11 cellular contexts compared by ENCODE assay signal in genomic region chr14:105192866-105193731, GRCh38. TPM values are rescaled to one million over a fixed set of nuclear protein-coding genes. Genes with fewer than 3 reads are reported as not detected.
DNase-seq lines count a peak whose midpoint lies in the region; ATAC-seq, FAIRE-seq and TF ChIP-seq lines count a peak whose summit lies in the region.
"Had no signal": no experiment of that assay in that cellular context is flagged by ENCODE, and none has a peak within 500 bp of the region (broad histone marks: within the 10 kb centered on the region; RNA-seq: fewer than 3 reads in every experiment).

No MANE protein-coding gene starts in this region.

- no TSS peak for BruUV-seq in HepG2 (replicated peaks; lab: Mats Ljungman, UMichigan)

- in situ Hi-C loops in HepG2 (cut with HindIII; ENCODE audit: extremely low pct_ligation_motif_present, low pct_unique_long_range_greater_than_20kb) = no loop called here

- H3K27ac ChIP-seq in right lobe of liver = no peak overlapping the region
- no peak overlapping the region for H3K27ac ChIP-seq in HepG2 (ENCODE audit: extremely low read length, insufficient read depth, low read length)
- peak overlapping the region; percentile 58 for H3K27ac ChIP-seq in upper lobe of right lung
- H3K27ac ChIP-seq: neutrophil had no signal

- intact Hi-C loops in right lobe of liver (cut with DNase I) = no loop called here
- intact Hi-C loops in HepG2 (cut with micrococcal nuclease; ENCODE audit: unreplicated experiment) = no loop called here
- intact Hi-C loops in upper lobe of right lung (cut with DNase I) = no loop called here

- H2AFZ ChIP-seq in HepG2 (ENCODE audit: low read length) = no peak overlapping the region

- H3K27me3 ChIP-seq in right lobe of liver (peaks cover 0 to 7% of the 10 kb centered on the region in 2 donors), HepG2 (ENCODE audit: control insufficient read depth in 1 of 2, insufficient read depth in 2 of 2, low read length in 2 of 2) (peaks cover 25 to 60% of the 10 kb centered on the region in 2 experiments), upper lobe of right lung (peaks cover 51% of the 10 kb centered on the region)

- FAIRE-seq in HepG2 (lab: Jason Lieb, UNC) = no peak

- no peak overlapping the region for H3K4me2 ChIP-seq in HepG2 (ENCODE audit: low read depth, low read length)

- H3K36me3 Mint-ChIP-seq in activated naive CD4-positive, alpha-beta T cell treated with anti-CD3 and anti-CD28 coated beads, Interleukin-2, amount 10 ng/mL, durations not matched to agents 7 days and 5 days = no peaks in the 10 kb centered on the region

- ATAC-seq in right lobe of liver (peak in 3 of 4 donors; percentile 4 to 27 (median 23)), HepG2 (no peak; the same call in 2 of the 3 replicates), upper lobe of right lung (peak; percentile 5), HG03159 (IDR thresholded peaks at IDR 0.05; ENCODE audit: unreplicated experiment) (no peak), HG02623 (IDR thresholded peaks at IDR 0.05; ENCODE audit: unreplicated experiment) (no peak)

- H4K20me1 ChIP-seq in HepG2 (ENCODE audit: insufficient read depth, low read length) = no peaks in the 10 kb centered on the region

- H3K9ac ChIP-seq in HepG2 (ENCODE audit: insufficient read depth, low read depth, low read length) = no peak overlapping the region

- CTCF ChIA-PET in HepG2 (lab: Yijun Ruan, JAX; ENCODE audit: low intra/inter-chr PET ratio, low total read pairs) = no interaction called here
- CTCF ChIA-PET in activated naive CD4-positive, alpha-beta T cell treated with anti-CD3 and anti-CD28 coated beads, Interleukin-2, amount 10 ng/mL, durations not matched to agents 7 days and 5 days (lab: Charles Lee) = interaction anchor here (1.5 kb wide), 1 partner anchor 10 kb away, joined by 4 read pairs; no protein-coding TSS in a partner anchor

- peak overlapping the region; percentile 14 for H3K27ac Mint-ChIP-seq in activated naive CD4-positive, alpha-beta T cell treated with anti-CD3 and anti-CD28 coated beads, Interleukin-2, amount 10 ng/mL, durations not matched to agents 7 days and 5 days
- H3K27ac Mint-ChIP-seq: T-helper 2 cell treated with Interferon-gamma antibody and Interleukin-4, amounts not matched to agents 5 μg/mL and 100 μg/mL, for 36 hours had no signal

- POLR2A ChIA-PET in HepG2 (lab: Yijun Ruan, JAX) = no interaction called here

- peaks cover 33% of the 10 kb centered on the region for H3K4me1 Mint-ChIP-seq in activated naive CD4-positive, alpha-beta T cell treated with anti-CD3 and anti-CD28 coated beads, Interleukin-2, amount 10 ng/mL, durations not matched to agents 7 days and 5 days

- TF ChIP-seq RAD21 in HepG2 (CRISPR knock-in tag; IDR thresholded peaks at IDR 0.05) = no peak

- DNase-seq in right lobe of liver (no peak), HepG2 (ENCODE audit: low spot score) (no peak), iris pigment epithelial cell (ENCODE audit: low read depth) (peak; percentile 43), upper lobe of right lung (no peak), NCI-H187 treated with DMSO at 0.1 percent for 48 hours (lab: John Stamatoyannopoulos, UW) (no peak)
- DNase-seq in activated naive CD4-positive, alpha-beta T cell treated with anti-CD3 and anti-CD28 coated beads, Interleukin-2, amount 10 ng/mL, durations not matched to agents 7 days and 5 days = peak; percentile 53
- DNase-seq: amygdala had no signal

- peaks cover 80% of the 10 kb centered on the region for H3K27me3 Mint-ChIP-seq in activated naive CD4-positive, alpha-beta T cell treated with anti-CD3 and anti-CD28 coated beads, Interleukin-2, amount 10 ng/mL, durations not matched to agents 7 days and 5 days

- WGBS in right lobe of liver (ENCODE audit: insufficient coverage, low coverage, low lambda C conversion rate, missing lambda C conversion rate) = 29% methylated on average over 5 of the region's 29 CpGs
- WGBS in HepG2 (ENCODE audit: low lambda C conversion rate) = 8% methylated on average over 7 of the region's 29 CpGs

- no peak for TF ChIP-seq CTCF in right lobe of liver (IDR thresholded peaks at IDR 0.05)
- TF ChIP-seq CTCF in HepG2 (CRISPR knock-in tag; IDR thresholded peaks at IDR 0.05) = no peak
- no peak for TF ChIP-seq CTCF in upper lobe of right lung (IDR thresholded peaks at IDR 0.05)

- H3K4me3 ChIP-seq in right lobe of liver = no peak overlapping the region
- H3K4me3 ChIP-seq in HepG2 (replicated peaks in 1 of 3; ENCODE audit: insufficient read depth in 1 of 3, low read depth in 2 of 3, low read length in 3 of 3) = peak overlapping the region in 1 of 3 experiments; percentile 19; a peak in 1 of 6 replicates
- no peak overlapping the region for H3K4me3 ChIP-seq in upper lobe of right lung

- TF ChIP-seq EP300 in HepG2 (IDR thresholded peaks at IDR 0.05; ENCODE audit: low read depth in 2 of 2, low read length in 2 of 2) = no peak
- TF ChIP-seq EP300 in HepG2 (CRISPR knock-in tag; IDR thresholded peaks at IDR 0.05; ENCODE audit: borderline replicate concordance) = no peak

- H3K36me3 ChIP-seq in right lobe of liver = no peaks in the 10 kb centered on the region
- no peaks in the 10 kb centered on the region for H3K36me3 ChIP-seq in HepG2 (replicated peaks in 1 of 2; ENCODE audit: control insufficient read depth in 1 of 2, insufficient read depth in 2 of 2, low read length in 2 of 2)
- H3K36me3 ChIP-seq in upper lobe of right lung = no peaks in the 10 kb centered on the region
- H3K36me3 ChIP-seq: neutrophil had no signal

- no peak for TF ChIP-seq POLR2A in right lobe of liver (IDR thresholded peaks at IDR 0.05)
- TF ChIP-seq POLR2A in HepG2 (IDR thresholded peaks at IDR 0.05; ENCODE audit: insufficient read depth in 1 of 2, low read depth in 2 of 2, low read length in 2 of 2) = no peak

- H3K79me2 ChIP-seq in HepG2 (ENCODE audit: insufficient read depth, low read length) = no peaks in the 10 kb centered on the region

- H3K9me3 ChIP-seq in right lobe of liver (no peaks in the 10 kb centered on the region), HepG2 (ENCODE audit: low read length) (peaks cover 3% of the 10 kb centered on the region; the same call in 1 of the 2 replicates), upper lobe of right lung (no peaks in the 10 kb centered on the region)
- H3K9me3 ChIP-seq: neutrophil had no signal

- H3K4me1 ChIP-seq in right lobe of liver (peaks cover 0 to 5% (median 0%) of the 10 kb centered on the region in 4 donors), HepG2 (ENCODE audit: insufficient read depth, low read length) (peaks cover 22% of the 10 kb centered on the region), upper lobe of right lung (peaks cover 46% of the 10 kb centered on the region)

- no peak overlapping the region for H3K4me3 Mint-ChIP-seq in activated naive CD4-positive, alpha-beta T cell treated with anti-CD3 and anti-CD28 coated beads, Interleukin-2, amount 10 ng/mL, durations not matched to agents 7 days and 5 days
- H3K4me3 Mint-ChIP-seq: T-helper 2 cell treated with Interferon-gamma antibody and Interleukin-4, amounts not matched to agents 5 μg/mL and 100 μg/mL, for 36 hours had no signal

- peaks cover 7% of the 10 kb centered on the region for H3K9me3 Mint-ChIP-seq in activated naive CD4-positive, alpha-beta T cell treated with anti-CD3 and anti-CD28 coated beads, Interleukin-2, amount 10 ng/mL, durations not matched to agents 7 days and 5 days

RNA-seq across cellular contexts. Expression of gene NUDT14, which starts 12.0 kb away (rescaled TPM):
- total RNA-seq in right lobe of liver = 10 to 100 TPM in 5 of 6 experiments, 1 to 10 TPM in 1; 9.0 to 27.4 (median 11.4) TPM
- 4.0 and 5.8 TPM in 2 replicates for total RNA-seq in HepG2 (2016; rRNA removed; fragmentation: Illumina TruSeq; extraction: Trizol)
- total RNA-seq in HepG2 (2016; cell fraction: cytosol; rRNA removed; fragmentation: Illumina TruSeq; extraction: Trizol; ENCODE audit: low read depth) = 9.0 and 9.9 TPM in 2 replicates
- 4.4 and 5.8 TPM in 2 replicates for total RNA-seq in HepG2 (2016; cell fraction: insoluble cytoplasmic fraction; rRNA removed; fragmentation: Illumina TruSeq; extraction: Trizol)
- 7.1 and 10.6 TPM in 2 replicates for total RNA-seq in HepG2 (2016; cell fraction: membrane; rRNA removed; fragmentation: Illumina TruSeq; extraction: Trizol)
- total RNA-seq in HepG2 (2016; cell fraction: nucleus; rRNA removed; fragmentation: Illumina TruSeq; extraction: Trizol) = 2.4 and 2.7 TPM in 2 replicates
- 6.1 and 6.7 TPM in 2 replicates for polyA plus RNA-seq in HepG2 (2011; rRNA removed)
- polyA plus RNA-seq in HepG2 (2011; cell fraction: cytosol; rRNA removed) = 5.7 and 9.2 TPM in 2 replicates
- polyA plus RNA-seq in HepG2 (2011; cell fraction: nucleus; rRNA removed) = 5.6 and 6.5 TPM in 2 replicates
- polyA plus RNA-seq in HepG2 (2012) = 4.5 and 5.4 TPM in 2 replicates
- polyA plus RNA-seq in HepG2 (2016; cell fraction: cytosol; fragmentation: Illumina TruSeq; extraction: Trizol; ENCODE audit: low read depth) = 11.3 and 13.8 TPM in 2 replicates
- 4.0 and 5.1 TPM in 2 replicates for polyA plus RNA-seq in HepG2 (2016; cell fraction: insoluble cytoplasmic fraction; fragmentation: Illumina TruSeq; extraction: Trizol; ENCODE audit: low read depth)
- polyA plus RNA-seq in HepG2 (2016; cell fraction: membrane; fragmentation: Illumina TruSeq; extraction: Trizol; ENCODE audit: low read depth) = 7.8 and 10.1 TPM in 2 replicates
- polyA plus RNA-seq in HepG2 (2016; cell fraction: nucleus; fragmentation: Illumina TruSeq; extraction: Trizol; ENCODE audit: insufficient read depth, low read depth) = 5.5 and 5.6 TPM in 2 replicates
- polyA minus RNA-seq in HepG2 (2011; rRNA and poly(A)+ RNA removed; ENCODE audit: low replicate concordance) = 3.5 and 4.3 TPM in 2 replicates
- polyA minus RNA-seq in HepG2 (2011; cell fraction: cytosol; rRNA and poly(A)+ RNA removed) = 1.3 and 3.4 TPM in 2 replicates
- 1.3 and 1.9 TPM in 2 replicates for polyA minus RNA-seq in HepG2 (2011; cell fraction: nucleus; rRNA and poly(A)+ RNA removed)
- total RNA-seq in upper lobe of right lung = 59.1 TPM

RNA-seq across cellular contexts. Expression of gene JAG2, which starts 24.5 kb away (rescaled TPM):
- 1 to 10 TPM; 1.1 to 3.5 (median 1.2) TPM for total RNA-seq in right lobe of liver
- total RNA-seq in HepG2 (2016; rRNA removed; fragmentation: Illumina TruSeq; extraction: Trizol) = 0.04 TPM in 1 of 2 replicates, not detected in the other
- not detected in 2 replicates for total RNA-seq in HepG2 (2016; cell fraction: cytosol; rRNA removed; fragmentation: Illumina TruSeq; extraction: Trizol; ENCODE audit: low read depth)
- not detected in 2 replicates for total RNA-seq in HepG2 (2016; cell fraction: insoluble cytoplasmic fraction; rRNA removed; fragmentation: Illumina TruSeq; extraction: Trizol)
- total RNA-seq in HepG2 (2016; cell fraction: membrane; rRNA removed; fragmentation: Illumina TruSeq; extraction: Trizol) = not detected in 2 replicates
- total RNA-seq in HepG2 (2016; cell fraction: nucleus; rRNA removed; fragmentation: Illumina TruSeq; extraction: Trizol) = not detected in 2 replicates
- 0.16 and 0.22 TPM in 2 replicates for polyA plus RNA-seq in HepG2 (2011; rRNA removed)
- 0.04 and 0.10 TPM in 2 replicates for polyA plus RNA-seq in HepG2 (2011; cell fraction: cytosol; rRNA removed)
- 1.3 and 3.3 TPM in 2 replicates for polyA plus RNA-seq in HepG2 (2011; cell fraction: nucleus; rRNA removed)
- 0.16 TPM in 1 of 2 replicates, not detected in the other for polyA plus RNA-seq in HepG2 (2012)
- polyA plus RNA-seq in HepG2 (2016; cell fraction: cytosol; fragmentation: Illumina TruSeq; extraction: Trizol; ENCODE audit: low read depth) = not detected in 2 replicates
- polyA plus RNA-seq in HepG2 (2016; cell fraction: insoluble cytoplasmic fraction; fragmentation: Illumina TruSeq; extraction: Trizol; ENCODE audit: low read depth) = not detected in 2 replicates
- polyA plus RNA-seq in HepG2 (2016; cell fraction: membrane; fragmentation: Illumina TruSeq; extraction: Trizol; ENCODE audit: low read depth) = not detected in 2 replicates
- not detected in 2 replicates for polyA plus RNA-seq in HepG2 (2016; cell fraction: nucleus; fragmentation: Illumina TruSeq; extraction: Trizol; ENCODE audit: insufficient read depth, low read depth)
- 0.36 and 6.6 TPM in 2 replicates for polyA minus RNA-seq in HepG2 (2011; rRNA and poly(A)+ RNA removed; ENCODE audit: low replicate concordance)
- 0.44 TPM in 1 of 2 replicates, not detected in the other for polyA minus RNA-seq in HepG2 (2011; cell fraction: cytosol; rRNA and poly(A)+ RNA removed)
- 0.13 TPM in 1 of 2 replicates, not detected in the other for polyA minus RNA-seq in HepG2 (2011; cell fraction: nucleus; rRNA and poly(A)+ RNA removed)
- total RNA-seq in upper lobe of right lung = 31.2 TPM

RNA-seq across cellular contexts. Expression of gene BTBD6, which starts 55.2 kb away (rescaled TPM):
- total RNA-seq in right lobe of liver = 10 to 100 TPM; 16.5 to 25.0 (median 17.7) TPM
- total RNA-seq in HepG2 (2016; rRNA removed; fragmentation: Illumina TruSeq; extraction: Trizol) = not detected in 2 replicates
- total RNA-seq in HepG2 (2016; cell fraction: cytosol; rRNA removed; fragmentation: Illumina TruSeq; extraction: Trizol; ENCODE audit: low read depth) = not detected in 2 replicates
- not detected in 2 replicates for total RNA-seq in HepG2 (2016; cell fraction: insoluble cytoplasmic fraction; rRNA removed; fragmentation: Illumina TruSeq; extraction: Trizol)
- total RNA-seq in HepG2 (2016; cell fraction: membrane; rRNA removed; fragmentation: Illumina TruSeq; extraction: Trizol) = not detected in 2 replicates
- total RNA-seq in HepG2 (2016; cell fraction: nucleus; rRNA removed; fragmentation: Illumina TruSeq; extraction: Trizol) = not detected in 2 replicates
- not detected in 2 replicates for polyA plus RNA-seq in HepG2 (2011; rRNA removed)
- not detected in 2 replicates for polyA plus RNA-seq in HepG2 (2011; cell fraction: cytosol; rRNA removed)
- not detected in 2 replicates for polyA plus RNA-seq in HepG2 (2011; cell fraction: nucleus; rRNA removed)
- 0.08 and 0.11 TPM in 2 replicates for polyA plus RNA-seq in HepG2 (2012)
- not detected in 2 replicates for polyA plus RNA-seq in HepG2 (2016; cell fraction: cytosol; fragmentation: Illumina TruSeq; extraction: Trizol; ENCODE audit: low read depth)
- not detected in 2 replicates for polyA plus RNA-seq in HepG2 (2016; cell fraction: insoluble cytoplasmic fraction; fragmentation: Illumina TruSeq; extraction: Trizol; ENCODE audit: low read depth)
- polyA plus RNA-seq in HepG2 (2016; cell fraction: membrane; fragmentation: Illumina TruSeq; extraction: Trizol; ENCODE audit: low read depth) = not detected in 2 replicates
- not detected in 2 replicates for polyA plus RNA-seq in HepG2 (2016; cell fraction: nucleus; fragmentation: Illumina TruSeq; extraction: Trizol; ENCODE audit: insufficient read depth, low read depth)
- polyA minus RNA-seq in HepG2 (2011; rRNA and poly(A)+ RNA removed; ENCODE audit: low replicate concordance) = 40.4 TPM in 1 of 2 replicates, not detected in the other
- not detected in 2 replicates for polyA minus RNA-seq in HepG2 (2011; cell fraction: cytosol; rRNA and poly(A)+ RNA removed)
- polyA minus RNA-seq in HepG2 (2011; cell fraction: nucleus; rRNA and poly(A)+ RNA removed) = 0.26 TPM in 1 of 2 replicates, not detected in the other
- 51.3 TPM for total RNA-seq in upper lobe of right lung

Comparison
In these comparisons a context has a peak if more than half of its experiments do, and no peak if none do; other contexts are left out.
1. ATAC-seq: peak in right lobe of liver (3 of 4) and upper lobe of right lung (single experiment); none in HepG2 (single experiment), HG03159 (single experiment) and HG02623 (single experiment).
2. RNA of gene BTBD6, which starts 55.2 kb away (total RNA-seq): 51.3 TPM in upper lobe of right lung (single experiment) and 16.5 to 25.0 TPM in right lobe of liver; not detected in HepG2; every median in the first group is over 10 times any median in the second.
3. DNase-seq: peak in activated naive CD4-positive, alpha-beta T cell treated with anti-CD3 and anti-CD28 coated beads, Interleukin-2, amount 10 ng/mL, durations not matched to agents 7 days and 5 days (single experiment) and iris pigment epithelial cell (single experiment); none in right lobe of liver (0 of 3), HepG2 (single experiment), upper lobe of right lung (single experiment) and NCI-H187 treated with DMSO at 0.1 percent for 48 hours (single experiment).